In the genomic region with DNA sequence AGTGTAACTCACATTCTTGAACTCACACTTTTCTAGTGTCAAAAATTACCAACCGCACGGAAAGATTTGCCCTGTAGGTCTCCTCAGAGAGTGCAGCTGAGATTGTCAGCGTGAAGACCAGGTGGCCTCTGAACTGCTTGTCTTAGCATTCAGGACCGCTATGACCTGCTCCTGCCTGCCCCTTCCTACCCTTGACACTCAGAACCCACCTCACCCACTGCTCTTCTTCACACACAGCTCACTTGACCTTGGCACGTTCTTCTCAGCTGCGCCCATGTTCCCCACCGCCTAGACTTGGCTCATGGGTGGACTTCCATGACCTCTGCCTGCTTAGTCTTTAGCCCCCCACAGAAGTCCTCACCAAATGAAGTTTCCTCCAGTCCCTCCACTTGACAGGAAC, we compare ENCODE assay signal across 26 cellular contexts.
"Had no signal": no experiment of that assay in that cellular context is flagged by ENCODE, and none has a peak within 500 bp of the region (broad histone marks: within the 10 kb centered on the region; RNA-seq: fewer than 3 reads in every experiment).

No MANE protein-coding gene starts in this region.

- H3K4me3 Mint-ChIP-seq: activated B cell treated with CpG ODN at 0.5 μM for 24 hours; activated CD4-positive, alpha-beta T cell treated with anti-CD3 and anti-CD28 coated beads for 36 hours; activated naive CD4-positive, alpha-beta T cell treated with anti-CD3 and anti-CD28 coated beads, Interleukin-2, amount 50 U/mL, for 24 hours; memory B cell; nephron progenitor cell; stimulated activated effector memory CD8-positive, alpha-beta T cell treated with anti-CD3 and anti-CD28 coated beads, Interleukin-12 subunit alpha, Interleukin-12 subunit beta, amount 100 ng/mL, for 72 hours; stimulated activated naive CD8-positive, alpha-beta T cell treated with anti-CD3 and anti-CD28 coated beads, Interleukin-15, amount 100 ng/mL, for 72 hours had no signal

- H3K36me3 Mint-ChIP-seq: activated naive CD4-positive, alpha-beta T cell treated with anti-CD3 and anti-CD28 coated beads, Interleukin-2, amount 50 U/mL, for 24 hours; memory B cell; stimulated activated effector memory CD8-positive, alpha-beta T cell treated with anti-CD3 and anti-CD28 coated beads, Interleukin-12 subunit alpha, Interleukin-12 subunit beta, amount 100 ng/mL, for 72 hours had no signal

- H3K4me1 ChIP-seq: ascending aorta had no signal

- ATAC-seq: activated CD4-positive, alpha-beta T cell treated with anti-CD3 and anti-CD28 coated beads for 36 hours; left colon; right lobe of liver; stimulated activated effector memory CD8-positive, alpha-beta T cell treated with anti-CD3 and anti-CD28 coated beads, Interleukin-12 subunit alpha, Interleukin-12 subunit beta, amount 100 ng/mL, for 72 hours; stimulated activated naive CD8-positive, alpha-beta T cell treated with anti-CD3 and anti-CD28 coated beads, Interleukin-15, amount 100 ng/mL, for 72 hours had no signal

- H3K9me3 ChIP-seq: ascending aorta, esophagus muscularis mucosa, right lobe of liver, suprapubic skin, tibial nerve, vagina had no signal

- H3K27ac Mint-ChIP-seq: activated B cell treated with CpG ODN at 0.5 μM for 24 hours; activated CD4-positive, alpha-beta T cell treated with anti-CD3 and anti-CD28 coated beads for 36 hours; activated naive CD4-positive, alpha-beta T cell treated with anti-CD3 and anti-CD28 coated beads, Interleukin-2, amount 50 U/mL, for 24 hours; memory B cell; nephron progenitor cell; stimulated activated effector memory CD8-positive, alpha-beta T cell treated with anti-CD3 and anti-CD28 coated beads, Interleukin-12 subunit alpha, Interleukin-12 subunit beta, amount 100 ng/mL, for 72 hours; stimulated activated naive CD8-positive, alpha-beta T cell treated with anti-CD3 and anti-CD28 coated beads, Interleukin-15, amount 100 ng/mL, for 72 hours had no signal

- DNase-seq: activated B cell treated with CpG ODN at 0.5 μM for 24 hours; activated CD4-positive, alpha-beta T cell treated with anti-CD3 and anti-CD28 coated beads for 36 hours; activated CD4-positive, alpha-beta T cell treated with anti-CD3 and anti-CD28 coated beads, Interleukin-2, amount 50 U/mL, for 4 hours; activated gamma-delta T cell treated with Interleukin-2 at 50 U/mL for 16 hours; activated T-cell treated with anti-CD3 and anti-CD28 coated beads for 4 hours; central memory CD4-positive, alpha-beta T cell; dermis blood vessel endothelial cell; effector CD8-positive, alpha-beta T cell; glutamatergic neuron; hippocampal formation; nephron progenitor cell; occipital lobe; right lobe of liver; stimulated activated CD4-positive, alpha-beta T cell treated with anti-CD3 and anti-CD28 coated beads, Interleukin-1b, Interleukin-23, amount 100 ng/mL, for 48 hours; stimulated activated naive CD8-positive, alpha-beta T cell treated with anti-CD3 and anti-CD28 coated beads, Interleukin-15, amount 100 ng/mL, for 72 hours; T-helper 9 cell had no signal

- H3K9me3 Mint-ChIP-seq: activated B cell treated with CpG ODN at 0.5 μM for 24 hours; activated naive CD4-positive, alpha-beta T cell treated with anti-CD3 and anti-CD28 coated beads, Interleukin-2, amount 50 U/mL, for 24 hours; memory B cell; nephron progenitor cell; stimulated activated effector memory CD8-positive, alpha-beta T cell treated with anti-CD3 and anti-CD28 coated beads, Interleukin-12 subunit alpha, Interleukin-12 subunit beta, amount 100 ng/mL, for 72 hours; stimulated activated naive CD8-positive, alpha-beta T cell treated with anti-CD3 and anti-CD28 coated beads, Interleukin-15, amount 100 ng/mL, for 72 hours had no signal

- H3K27me3 Mint-ChIP-seq: activated CD4-positive, alpha-beta T cell treated with anti-CD3 and anti-CD28 coated beads for 36 hours had no signal

- H3K4me1 Mint-ChIP-seq: activated B cell treated with CpG ODN at 0.5 μM for 24 hours; activated CD4-positive, alpha-beta T cell treated with anti-CD3 and anti-CD28 coated beads for 36 hours; activated naive CD4-positive, alpha-beta T cell treated with anti-CD3 and anti-CD28 coated beads, Interleukin-2, amount 50 U/mL, for 24 hours; stimulated activated effector memory CD8-positive, alpha-beta T cell treated with anti-CD3 and anti-CD28 coated beads, Interleukin-12 subunit alpha, Interleukin-12 subunit beta, amount 100 ng/mL, for 72 hours; stimulated activated naive CD8-positive, alpha-beta T cell treated with anti-CD3 and anti-CD28 coated beads, Interleukin-15, amount 100 ng/mL, for 72 hours had no signal

- H3K27ac ChIP-seq: ascending aorta, esophagus muscularis mucosa, right lobe of liver, skin epidermis, suprapubic skin, tibial nerve, vagina had no signal

- H3K4me3 ChIP-seq: ascending aorta, esophagus muscularis mucosa, right lobe of liver, skin epidermis, suprapubic skin, tibial nerve, vagina had no signal

- H3K27me3 ChIP-seq: ascending aorta, right lobe of liver, suprapubic skin, tibial nerve, vagina had no signal

- H3K36me3 ChIP-seq: ascending aorta, esophagus muscularis mucosa, right lobe of liver, suprapubic skin, tibial nerve, vagina had no signal
